ENCODE assay signal across 9 cellular contexts in the genomic region with DNA sequence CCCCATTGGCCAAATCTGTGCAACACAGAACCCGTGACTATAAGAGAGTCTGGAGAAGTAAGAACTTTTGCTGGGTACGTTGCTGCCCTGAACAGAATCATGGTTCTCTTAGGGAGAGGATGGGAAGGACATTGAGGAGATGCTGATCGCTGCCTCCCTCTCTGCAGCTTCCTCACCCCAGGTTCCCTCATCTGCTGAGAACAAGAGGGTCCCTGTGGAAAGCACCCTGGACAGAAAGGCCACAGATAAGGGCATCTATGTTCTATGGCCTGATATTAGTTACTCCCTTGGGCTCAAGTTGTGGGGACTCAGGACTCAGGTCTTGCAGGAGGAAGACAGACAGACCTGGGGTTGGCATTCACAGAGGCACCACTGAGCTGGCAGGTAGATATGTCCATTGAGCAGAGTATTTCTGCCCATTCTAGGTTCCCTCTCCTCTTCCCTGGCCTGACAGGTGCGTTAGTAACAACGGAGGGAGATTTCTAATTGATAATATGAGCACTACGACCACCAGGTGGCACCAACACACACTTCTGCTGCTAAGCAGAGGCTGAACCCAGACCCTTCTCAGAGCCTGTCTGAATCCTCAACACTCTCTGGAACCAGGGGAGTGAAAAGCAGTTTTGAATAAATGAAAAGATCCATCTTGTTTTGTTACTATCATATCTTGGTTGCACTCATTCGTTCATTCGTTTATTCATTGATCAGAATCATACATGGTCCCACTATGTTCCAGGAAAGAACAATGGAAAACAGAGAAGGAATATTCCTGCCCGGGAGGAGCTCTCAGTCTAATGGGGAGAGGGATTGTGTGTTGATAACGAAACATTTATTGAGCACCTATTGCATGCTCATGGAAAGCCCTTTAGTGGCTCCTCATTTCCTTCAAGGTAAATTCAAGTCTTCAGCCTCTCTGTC. TPM values are rescaled to one million over a fixed set of nuclear protein-coding genes. Genes with fewer than 3 reads are reported as not detected.
DNase-seq lines count a peak whose midpoint lies in the region; ATAC-seq, FAIRE-seq and TF ChIP-seq lines count a peak whose summit lies in the region.
"Had no signal": no experiment of that assay in that cellular context is flagged by ENCODE, and none has a peak within 500 bp of the region (broad histone marks: within the 10 kb centered on the region; RNA-seq: fewer than 3 reads in every experiment).

No MANE protein-coding gene starts in this region.

- POLR2A ChIA-PET in WTC11 (lab: Charles Lee): no interaction called here

- intact Hi-C loops in left colon (cut with DNase I, micrococcal nuclease): loop anchor here (5.0 kb wide), 1 partner anchor 130 kb away; no protein-coding TSS in a partner anchor

- no peak overlapping the region for H3K27ac Mint-ChIP-seq in WTC11

- TF ChIP-seq CTCF in HFF-Myc (IDR thresholded peaks at IDR 0.05; ENCODE audit: low read depth, low read length, missing control alignments): peak; percentile 62
- TF ChIP-seq CTCF in WTC11 (IDR thresholded peaks at IDR 0.05): 0 out of 2 replicates have a peak, but pooled peaks have one; percentile 26
- TF ChIP-seq CTCF in cardiac fibroblast (IDR thresholded peaks at IDR 0.05; ENCODE audit: low read depth, low read length): peak; percentile 60

- DNase-seq in HFF-Myc (ENCODE audit: extremely low read depth, low read depth) (peak; percentile 40), NCI-H2107 (lab: John Stamatoyannopoulos, UW) (peak; percentile 46), WTC11 (ENCODE audit: low spot score) (peak; percentile 76), cardiac fibroblast (ENCODE audit: low read depth in 2 of 2) (peak; percentile 63 to 65), left colon (peak in 1 of 2 donors; percentile 81)
- DNase-seq in stimulated activated CD4-positive, alpha-beta T cell treated with anti-CD3 and anti-CD28 coated beads, Interleukin-4, amount 100 ng/mL, for 48 hours (ENCODE audit: low read depth in 2 of 2): peak; percentile 49 to 61

- CTCF ChIA-PET in WTC11 (lab: Charles Lee): interaction anchor here (0.6 to 3.4 kb wide), 10 partner anchors 48 to 644 kb away, joined by 3 to 21 read pairs (median 4); a partner anchor contains a TSS

- H3K36me3 Mint-ChIP-seq in WTC11: no peaks in the 10 kb centered on the region

- H3K27me3 Mint-ChIP-seq in WTC11 (ENCODE audit: low read depth): no peaks in the 10 kb centered on the region

- peak; percentile 47 for FAIRE-seq in G401.6 (lab: Jason Lieb, UNC)
- FAIRE-seq: frontal cortex had no signal

- 0 out of 2 replicates have a peak, but pooled peaks cover 4% of the 10 kb centered on the region for H3K4me1 Mint-ChIP-seq in WTC11

- no peak overlapping the region for H3K4me3 ChIP-seq in HFF-Myc (replicated peaks; ENCODE audit: low read depth, low read length)
- H3K4me3 ChIP-seq in cardiac fibroblast (replicated peaks in 1 of 2; ENCODE audit: low read depth in 2 of 2, low read length in 2 of 2): no peak overlapping the region

- H3K9me3 Mint-ChIP-seq in WTC11: no peaks in the 10 kb centered on the region

- peak; percentile 91 for ATAC-seq in WTC11
- ATAC-seq in left colon: peak; percentile 59
- ATAC-seq in HG03460 (IDR thresholded peaks at IDR 0.05; ENCODE audit: unreplicated experiment): no peak

- no peak overlapping the region for H3K4me3 Mint-ChIP-seq in WTC11

TF ChIP-seq in WTC11, 78 proteins besides CTCF, POLR2A, EP300 and RAD21:
- TF ChIP-seq ESRRA (CRISPR knock-in tag; IDR thresholded peaks at IDR 0.05; ENCODE audit: borderline replicate concordance) (no peak), ZNF121 (CRISPR knock-in tag; IDR thresholded peaks at IDR 0.05) (peak; percentile 60; the same call in 1 of the 2 replicates)

RNA-seq across cellular contexts. Expression of a gene that starts 56.4 kb away (rescaled TPM):
- total RNA-seq in WTC11 (2021) (0.16 to 0.30 TPM (median 0.20 TPM) in 3 replicates), left colon (under 1 TPM in 1 of 2 donors, not detected in 1; 0.31 TPM)
